In genomic region chr9:129109504-129109903, GRCh38 we compare ENCODE assay signal across 1 cellular context.
TF ChIP-seq lines count a peak whose summit lies in the region.

No MANE protein-coding gene starts in this region.

TF ChIP-seq in HCT116, 20 proteins besides CTCF, POLR2A, EP300 and RAD21 (continued from another document):
- TF ChIP-seq ZBTB33 (IDR thresholded peaks at IDR 0.05; ENCODE audit: extremely low read depth, insufficient replicate concordance, low read length): no peak
